Comparison of ENCODE assay signal across 8 cellular contexts in genomic region chr6:41939091-41939847, GRCh38. TPM values are rescaled to one million over a fixed set of nuclear protein-coding genes. Genes with fewer than 3 reads are reported as not detected.
DNase-seq lines count a peak whose midpoint lies in the region; ATAC-seq and TF ChIP-seq lines count a peak whose summit lies in the region.

No MANE protein-coding gene starts in this region.

- H3K9me3 ChIP-seq in BE2C (no peaks in the 10 kb centered on the region), Karpas-422 (ENCODE audit: low read length) (no peaks in the 10 kb centered on the region), left ventricle myocardium inferior (replicated peaks) (no peaks in the 10 kb centered on the region), sigmoid colon (no peaks in the 10 kb centered on the region)

- ATAC-seq in GM19463 (IDR thresholded peaks at IDR 0.05; ENCODE audit: unreplicated experiment) (no peak), GM19455 (IDR thresholded peaks at IDR 0.05; ENCODE audit: unreplicated experiment) (no peak)

- no peak for TF ChIP-seq EP300 in sigmoid colon (IDR thresholded peaks at IDR 0.05)

- H3K36me3 ChIP-seq in BE2C (peaks cover 15% of the 10 kb centered on the region), Karpas-422 (ENCODE audit: insufficient read depth, low read length) (peaks cover 16% of the 10 kb centered on the region; the same call in 1 of the 2 replicates), left ventricle myocardium inferior (peaks cover 28% of the 10 kb centered on the region), sigmoid colon (peaks cover 4 to 19% (median 18%) of the 10 kb centered on the region in 4 donors)

- TF ChIP-seq POLR2A in sigmoid colon (IDR thresholded peaks at IDR 0.05), result no peak

- peak overlapping the region; percentile 98 for H3K27ac ChIP-seq in Karpas-422 (ENCODE audit: low read length)
- peak overlapping the region; percentile 97 for H3K27ac ChIP-seq in left ventricle myocardium inferior (replicated peaks)
- peak overlapping the region; percentile 86 to 94 (median 89) for H3K27ac ChIP-seq in sigmoid colon

- H3K9ac ChIP-seq in Karpas-422 (ENCODE audit: low read length), result peak overlapping the region; percentile 95

- H3K4me1 ChIP-seq in BE2C, result no peaks in the 10 kb centered on the region
- peaks cover 72% of the 10 kb centered on the region for H3K4me1 ChIP-seq in Karpas-422 (ENCODE audit: low read length)
- peaks cover 80% of the 10 kb centered on the region for H3K4me1 ChIP-seq in left ventricle myocardium inferior
- H3K4me1 ChIP-seq in sigmoid colon, result peaks cover 0 to 61% (median 51%) of the 10 kb centered on the region in 4 donors

- TF ChIP-seq CTCF in BE2C (IDR thresholded peaks at IDR 0.05; ENCODE audit: low read depth, low read length), result no peak
- TF ChIP-seq CTCF in left ventricle myocardium inferior (IDR thresholded peaks at IDR 0.05; ENCODE audit: borderline replicate concordance), result no peak
- TF ChIP-seq CTCF in sigmoid colon (IDR thresholded peaks at IDR 0.05), result no peak

- H2AFZ ChIP-seq in Karpas-422 (ENCODE audit: low read length), result no peak overlapping the region

- peaks cover 47% of the 10 kb centered on the region for H3K79me2 ChIP-seq in Karpas-422 (ENCODE audit: low read length)

- H3K4me3 ChIP-seq in BE2C (ENCODE audit: low read depth, low read length) (peak overlapping the region; percentile 11; the same call in 1 of the 2 replicates), Karpas-422 (ENCODE audit: low read length) (peak overlapping the region; percentile 97), left ventricle myocardium inferior (peak overlapping the region; percentile 98), sigmoid colon (peak overlapping the region in 1 of 4 donors; percentile 66)

- no peaks in the 10 kb centered on the region for H3K9me3 Mint-ChIP-seq in activated T-helper 2 cell treated with anti-CD3 and anti-CD28 coated beads, Interferon-gamma antibody, Interleukin-2, Interleukin-4, amounts not matched to agents 10 μg/mL and 5 μg/mL and 100 μg/mL, durations not matched to agents 14 hours and 24 hours and 36 hours

- H3K27me3 ChIP-seq in BE2C (no peaks in the 10 kb centered on the region), Karpas-422 (ENCODE audit: low read length) (no peaks in the 10 kb centered on the region), left ventricle myocardium inferior (ENCODE audit: low read depth) (no peaks in the 10 kb centered on the region), sigmoid colon (no peaks in the 10 kb centered on the region)

- 31 to 61% methylated on average over 12 of the region's 12 CpGs for WGBS in sigmoid colon, 2 donors

- H3K4me2 ChIP-seq in Karpas-422 (ENCODE audit: low read depth, low read length, poor library complexity, severe bottlenecking), result peak overlapping the region; percentile 89

- H3K4me3 Mint-ChIP-seq in activated T-helper 2 cell treated with anti-CD3 and anti-CD28 coated beads, Interferon-gamma antibody, Interleukin-2, Interleukin-4, amounts not matched to agents 10 μg/mL and 5 μg/mL and 100 μg/mL, durations not matched to agents 14 hours and 24 hours and 36 hours (ENCODE audit: low read depth), result peak overlapping the region; percentile 93

- no peaks in the 10 kb centered on the region for H3K9me2 ChIP-seq in Karpas-422 (replicated peaks; ENCODE audit: insufficient read depth, low read length)

- H3K27me3 Mint-ChIP-seq in activated T-helper 2 cell treated with anti-CD3 and anti-CD28 coated beads, Interferon-gamma antibody, Interleukin-2, Interleukin-4, amounts not matched to agents 10 μg/mL and 5 μg/mL and 100 μg/mL, durations not matched to agents 14 hours and 24 hours and 36 hours (ENCODE audit: low read depth), result no peaks in the 10 kb centered on the region

- peaks cover 65% of the 10 kb centered on the region for H3K4me1 Mint-ChIP-seq in activated T-helper 2 cell treated with anti-CD3 and anti-CD28 coated beads, Interferon-gamma antibody, Interleukin-2, Interleukin-4, amounts not matched to agents 10 μg/mL and 5 μg/mL and 100 μg/mL, durations not matched to agents 14 hours and 24 hours and 36 hours (ENCODE audit: low read depth)

- intact Hi-C loops in activated T-helper 2 cell treated with anti-CD3 and anti-CD28 coated beads, Interferon-gamma antibody, Interleukin-2, Interleukin-4, amounts not matched to agents 10 μg/mL and 5 μg/mL and 100 μg/mL, durations not matched to agents 14 hours and 24 hours and 36 hours (cut with micrococcal nuclease), result no loop called here
- intact Hi-C loops in left ventricle myocardium inferior (cut with micrococcal nuclease) (loop anchor here (5.0 kb wide), 1 partner anchor 103 kb away; no protein-coding TSS in a partner anchor), sigmoid colon (cut with DNase I) (no loop called here)

- H4K20me1 ChIP-seq in Karpas-422 (ENCODE audit: insufficient read depth, low read depth, low read length), result peaks cover 24% of the 10 kb centered on the region

- H3K36me3 Mint-ChIP-seq in activated T-helper 2 cell treated with anti-CD3 and anti-CD28 coated beads, Interferon-gamma antibody, Interleukin-2, Interleukin-4, amounts not matched to agents 10 μg/mL and 5 μg/mL and 100 μg/mL, durations not matched to agents 14 hours and 24 hours and 36 hours (ENCODE audit: low read depth), result peaks cover 60% of the 10 kb centered on the region

- H3K27ac Mint-ChIP-seq in activated T-helper 2 cell treated with anti-CD3 and anti-CD28 coated beads, Interferon-gamma antibody, Interleukin-2, Interleukin-4, amounts not matched to agents 10 μg/mL and 5 μg/mL and 100 μg/mL, durations not matched to agents 14 hours and 24 hours and 36 hours, result peak overlapping the region; percentile 80

- DNase-seq in BE2C (no peak), Karpas-422 (peak; percentile 45), left ventricle myocardium inferior (peak; percentile 49), sigmoid colon (peak; percentile 71), ureter (ENCODE audit: low spot score) (no peak)
- no peak for DNase-seq in activated T-helper 2 cell treated with anti-CD3 and anti-CD28 coated beads, Interferon-gamma antibody, Interleukin-2, Interleukin-4, amounts not matched to agents 10 μg/mL and 5 μg/mL and 100 μg/mL, durations not matched to agents 14 hours and 24 hours and 36 hours (ENCODE audit: low spot score)

RNA-seq across cellular contexts. Expression of gene CCND3, which starts 2.3 kb away (rescaled TPM):
- polyA plus RNA-seq in BE2C (2012; ENCODE audit: insufficient read depth, insufficient read length, low read depth), result 44.1 TPM
- 63.5 and 74.8 TPM in 2 replicates for total RNA-seq in Karpas-422 (2014; rRNA removed; shearing (Covaris generic); ENCODE audit: low replicate concordance)
- total RNA-seq in activated T-helper 2 cell treated with anti-CD3 and anti-CD28 coated beads, Interferon-gamma antibody, Interleukin-2, Interleukin-4, amounts not matched to agents 10 μg/mL and 5 μg/mL and 100 μg/mL, durations not matched to agents 14 hours and 24 hours and 36 hours, result 207 and 217 TPM in 2 replicates
- total RNA-seq in left ventricle myocardium inferior (44.5 TPM), sigmoid colon (100 to 1,000 TPM in 3 of 4 donors, 10 to 100 TPM in 1; 75.1 to 125 (median 110) TPM), ureter (69.1 TPM)
- 100 to 1,000 TPM in 1 of 3 donors, 10 to 100 TPM in 2; 43.2 to 144 (median 46.7) TPM for polyA plus RNA-seq in sigmoid colon

RNA-seq across cellular contexts. Expression of gene BYSL, which starts 18.0 kb away (rescaled TPM):
- 193 TPM for polyA plus RNA-seq in BE2C (2012; ENCODE audit: insufficient read depth, insufficient read length, low read depth)
- total RNA-seq in Karpas-422 (2014; rRNA removed; shearing (Covaris generic); ENCODE audit: low replicate concordance), result 17.9 and 32.8 TPM in 2 replicates
- 58.2 and 60.5 TPM in 2 replicates for total RNA-seq in activated T-helper 2 cell treated with anti-CD3 and anti-CD28 coated beads, Interferon-gamma antibody, Interleukin-2, Interleukin-4, amounts not matched to agents 10 μg/mL and 5 μg/mL and 100 μg/mL, durations not matched to agents 14 hours and 24 hours and 36 hours
- total RNA-seq in left ventricle myocardium inferior (9.0 TPM), sigmoid colon (1 to 10 TPM; 2.9 to 5.4 (median 4.6) TPM), ureter (24.6 TPM)
- 10 to 100 TPM in 1 of 3 donors, 1 to 10 TPM in 2; 4.2 to 14.0 (median 9.6) TPM for polyA plus RNA-seq in sigmoid colon

RNA-seq across cellular contexts. Expression of gene MED20, which starts 18.3 kb away (rescaled TPM):
- polyA plus RNA-seq in BE2C (2012; ENCODE audit: insufficient read depth, insufficient read length, low read depth), result 14.9 TPM
- total RNA-seq in Karpas-422 (2014; rRNA removed; shearing (Covaris generic); ENCODE audit: low replicate concordance), result 24.1 and 31.5 TPM in 2 replicates
- total RNA-seq in activated T-helper 2 cell treated with anti-CD3 and anti-CD28 coated beads, Interferon-gamma antibody, Interleukin-2, Interleukin-4, amounts not matched to agents 10 μg/mL and 5 μg/mL and 100 μg/mL, durations not matched to agents 14 hours and 24 hours and 36 hours, result 23.7 and 24.3 TPM in 2 replicates
- total RNA-seq in left ventricle myocardium inferior (18.1 TPM), sigmoid colon (10 to 100 TPM in 3 of 4 donors, 1 to 10 TPM in 1; 9.9 to 15.5 (median 13.7) TPM), ureter (23.8 TPM)
- polyA plus RNA-seq in sigmoid colon, result 10 to 100 TPM in 1 of 3 donors, 1 to 10 TPM in 2; 7.8 to 14.6 (median 9.4) TPM

RNA-seq across cellular contexts. Expression of gene USP49, which starts 44.1 kb away (rescaled TPM):
- 6.7 TPM for polyA plus RNA-seq in BE2C (2012; ENCODE audit: insufficient read depth, insufficient read length, low read depth)
- 6.5 and 10.7 TPM in 2 replicates for total RNA-seq in Karpas-422 (2014; rRNA removed; shearing (Covaris generic); ENCODE audit: low replicate concordance)
- total RNA-seq in activated T-helper 2 cell treated with anti-CD3 and anti-CD28 coated beads, Interferon-gamma antibody, Interleukin-2, Interleukin-4, amounts not matched to agents 10 μg/mL and 5 μg/mL and 100 μg/mL, durations not matched to agents 14 hours and 24 hours and 36 hours, result 6.1 and 6.4 TPM in 2 replicates
- total RNA-seq in left ventricle myocardium inferior (0.71 TPM), sigmoid colon (1 to 10 TPM; 2.1 to 10.0 (median 3.1) TPM), ureter (6.0 TPM)
- polyA plus RNA-seq in sigmoid colon, result 1 to 10 TPM in 1 of 3 donors, under 1 TPM in 2; 0.23 to 1.9 (median 0.60) TPM

Comparison
In these comparisons a context has a peak if more than half of its experiments do, and no peak if none do; other contexts are left out.
1. DNase-seq: peak in Karpas-422 (single experiment), left ventricle myocardium inferior (single experiment) and sigmoid colon (single experiment); none in BE2C (single experiment), activated T-helper 2 cell treated with anti-CD3 and anti-CD28 coated beads, Interferon-gamma antibody, Interleukin-2, Interleukin-4, amounts not matched to agents 10 μg/mL and 5 μg/mL and 100 μg/mL, durations not matched to agents 14 hours and 24 hours and 36 hours (single experiment) and ureter (single experiment).
2. Peak in every context shown above with its lines, with median percentiles within 50 percentile points of each other: H3K27ac ChIP-seq.